Comparison of ENCODE assay signal across 8 cellular contexts in the genomic region with DNA sequence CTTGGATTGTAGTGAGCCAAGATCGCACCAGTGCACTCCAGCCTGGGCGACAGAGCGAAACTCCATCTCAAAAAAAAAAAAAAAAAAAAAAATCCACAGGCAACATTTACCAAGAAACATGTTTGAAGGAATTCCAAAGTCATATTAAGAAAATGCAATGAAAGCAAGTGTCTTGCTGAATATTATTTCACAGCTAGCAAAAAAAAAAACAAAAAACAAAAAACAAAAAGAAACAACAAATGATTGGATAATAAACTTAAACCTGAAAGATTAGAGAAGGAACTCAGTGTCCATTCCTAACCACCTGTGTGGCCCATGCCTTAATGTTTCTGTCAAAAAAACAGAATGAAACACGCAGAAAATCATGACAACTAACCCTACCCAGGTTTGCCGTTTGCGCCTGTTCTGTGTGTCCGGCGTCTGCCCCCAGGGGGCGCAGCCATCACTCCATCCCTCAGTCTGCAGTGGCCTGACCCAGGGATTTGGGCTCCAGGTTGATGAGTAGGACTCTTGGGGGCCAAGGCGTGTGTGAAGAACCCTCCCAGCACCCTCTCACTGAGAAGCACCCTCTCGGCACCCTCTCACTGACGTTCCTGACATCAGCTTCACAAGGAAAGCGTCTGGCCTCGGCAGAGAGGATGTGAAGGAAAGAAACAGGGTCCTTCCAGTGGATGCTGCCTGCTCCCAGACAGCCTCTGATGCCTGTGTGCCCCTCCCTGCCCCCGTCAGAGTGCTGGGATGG. TPM values are rescaled to one million over a fixed set of nuclear protein-coding genes. Genes with fewer than 3 reads are reported as not detected.
DNase-seq lines count a peak whose midpoint lies in the region; ATAC-seq and TF ChIP-seq lines count a peak whose summit lies in the region.

No MANE protein-coding gene starts in this region.

- no peaks in the 10 kb centered on the region for H3K9me3 ChIP-seq in Caco-2
- no peaks in the 10 kb centered on the region for H3K9me3 ChIP-seq in SJCRH30 (replicated peaks)
- no peaks in the 10 kb centered on the region for H3K9me3 ChIP-seq in smooth muscle cell (replicated peaks; ENCODE audit: low read depth)

- TF ChIP-seq CTCF in Caco-2 (IDR thresholded peaks at IDR 0.05; ENCODE audit: insufficient read depth in 1 of 2, low read depth in 1 of 2, low read length in 1 of 2, severe bottlenecking in 1 of 2, unreplicated experiment in 1 of 2) (peak; percentile 68 to 81), smooth muscle cell (IDR thresholded peaks at IDR 0.05; ENCODE audit: borderline replicate concordance, insufficient read depth, poor library complexity, severe bottlenecking) (peak; percentile 84)

- no peaks in the 10 kb centered on the region for H3F3A ChIP-seq in smooth muscle cell (ENCODE audit: low read depth)

- H4K20me1 ChIP-seq in smooth muscle cell (ENCODE audit: low read depth), result no peaks in the 10 kb centered on the region

- no peaks in the 10 kb centered on the region for H3K4me1 Mint-ChIP-seq in Caco-2 (ENCODE audit: low read depth, unreplicated experiment)

- H3K27me3 Mint-ChIP-seq in Caco-2 (ENCODE audit: insufficient read depth, unreplicated experiment), result peaks cover 4% of the 10 kb centered on the region

- no peak overlapping the region for H3K4me2 ChIP-seq in smooth muscle cell

- DNase-seq in Caco-2 (peak in 1 of 2 experiments; percentile 71), SJCRH30 (peak in 1 of 2 experiments; percentile 36), Right ventricle myocardium inferior (ENCODE audit: missing footprints) (peak; percentile 90), smooth muscle cell (lab: John Stamatoyannopoulos, UW; ENCODE audit: unreplicated experiment) (no peak)
- DNase-seq in activated naive CD4-positive, alpha-beta T cell (lab: John Stamatoyannopoulos, UW), result peak; percentile 48 to 70 (median 60)

- ATAC-seq in HG02981 (IDR thresholded peaks at IDR 0.05; ENCODE audit: unreplicated experiment) (peak; percentile 62), Right ventricle myocardium inferior (peak; percentile 69), HG02885 (IDR thresholded peaks at IDR 0.05; ENCODE audit: poor library complexity, unreplicated experiment) (no peak), GM21447 (IDR thresholded peaks at IDR 0.05; ENCODE audit: unreplicated experiment) (no peak)

- no peak overlapping the region for H2AFZ ChIP-seq in smooth muscle cell (ENCODE audit: low read depth)

- no peaks in the 10 kb centered on the region for H3K36me3 ChIP-seq in Caco-2 (ENCODE audit: control insufficient read depth, insufficient read depth, low read length)
- peaks cover 2% of the 10 kb centered on the region; the same call in 1 of the 2 replicates for H3K36me3 ChIP-seq in SJCRH30
- no peaks in the 10 kb centered on the region for H3K36me3 ChIP-seq in smooth muscle cell (ENCODE audit: low read depth)

- no peaks in the 10 kb centered on the region for H3K4me1 ChIP-seq in Caco-2
- H3K4me1 ChIP-seq in SJCRH30, result peaks cover 11% of the 10 kb centered on the region
- H3K4me1 ChIP-seq in smooth muscle cell (ENCODE audit: low read depth), result no peaks in the 10 kb centered on the region

- H3K4me3 ChIP-seq in Caco-2 (ENCODE audit: low read depth, low read length) (no peak overlapping the region), SJCRH30 (no peak overlapping the region), smooth muscle cell (no peak overlapping the region)

- H3K27ac ChIP-seq in SJCRH30, result peak overlapping the region; percentile 56; the same call in 1 of the 2 replicates
- H3K27ac ChIP-seq in smooth muscle cell (ENCODE audit: low read depth), result no peak overlapping the region

- no peaks in the 10 kb centered on the region for H3K27me3 ChIP-seq in Caco-2 (replicated peaks; ENCODE audit: control insufficient read depth, insufficient read depth, low read length)
- H3K27me3 ChIP-seq in SJCRH30, result no peaks in the 10 kb centered on the region
- H3K27me3 ChIP-seq in smooth muscle cell (ENCODE audit: low read depth), result no peaks in the 10 kb centered on the region

- no peak overlapping the region for H3K4me3 Mint-ChIP-seq in Caco-2 (ENCODE audit: unreplicated experiment)

- intact Hi-C loops in Caco-2 (cut with micrococcal nuclease; ENCODE audit: unreplicated experiment) (loop anchor here (2.0 kb wide), 1 partner anchor 40 kb away; no protein-coding TSS in a partner anchor), Right ventricle myocardium inferior (cut with DNase I) (loop anchor here (1.0 to 5.0 kb wide), 2 partner anchors 40 to 235 kb away; no protein-coding TSS in a partner anchor)

- CTCF ChIA-PET in Caco-2 (lab: Charles Lee), result interaction anchor here (0.6 to 2.9 kb wide), 2 partner anchors 39 to 222 kb away, joined by 5 to 11 read pairs; no protein-coding TSS in a partner anchor

- 45% methylated on average over 15 of the region's 15 CpGs for WGBS in smooth muscle cell (ENCODE audit: low lambda C conversion rate)

- no peaks in the 10 kb centered on the region for H3K79me2 ChIP-seq in smooth muscle cell (ENCODE audit: low read depth)

- no peaks in the 10 kb centered on the region for H3K9me3 Mint-ChIP-seq in Caco-2 (ENCODE audit: unreplicated experiment)

- H3K36me3 Mint-ChIP-seq in Caco-2 (ENCODE audit: insufficient read depth, unreplicated experiment), result no peaks in the 10 kb centered on the region

- no TSS peak for BruUV-seq in Caco-2 (replicated peaks; lab: Mats Ljungman, UMichigan)

- no peak overlapping the region for H3K9ac ChIP-seq in smooth muscle cell (ENCODE audit: low read depth)

- POLR2A ChIA-PET in Caco-2 (lab: Charles Lee), result no interaction called here

- H3K27ac Mint-ChIP-seq in Caco-2 (ENCODE audit: unreplicated experiment), result no peak overlapping the region

RNA-seq across cellular contexts. Expression of gene PTTG1IP, which starts 19.2 kb away (rescaled TPM):
- total RNA-seq in Caco-2 (2022) (296 and 306 TPM in 2 replicates), Right ventricle myocardium inferior (160 TPM), smooth muscle cell (331 and 369 TPM in 2 replicates)
- 195 TPM in 2 replicates for total RNA-seq in SJCRH30 (2014; rRNA removed; shearing (Covaris generic))
- polyA plus RNA-seq in smooth muscle cell, result 314 and 340 TPM in 2 replicates

RNA-seq across cellular contexts. Expression of gene ITGB2, which starts 28.0 kb away (rescaled TPM):
- total RNA-seq in Caco-2 (2022) (0.48 and 1.1 TPM in 2 replicates), Right ventricle myocardium inferior (36.7 TPM), smooth muscle cell (0.18 TPM in 1 of 2 replicates, not detected in the other)
- 38.8 and 42.4 TPM in 2 replicates for total RNA-seq in SJCRH30 (2014; rRNA removed; shearing (Covaris generic))
- polyA plus RNA-seq in smooth muscle cell, result 0.86 and 1.0 TPM in 2 replicates

RNA-seq across cellular contexts. Expression of gene SLX9, which starts 47.1 kb away (rescaled TPM):
- total RNA-seq in Caco-2 (2022) (54.0 and 62.1 TPM in 2 replicates), Right ventricle myocardium inferior (66.5 TPM), smooth muscle cell (13.9 and 15.9 TPM in 2 replicates)
- total RNA-seq in SJCRH30 (2014; rRNA removed; shearing (Covaris generic)), result 26.8 and 32.3 TPM in 2 replicates
- polyA plus RNA-seq in smooth muscle cell, result 26.6 and 32.7 TPM in 2 replicates

Comparison
In these comparisons a context has a peak if more than half of its experiments do, and no peak if none do; other contexts are left out.
1. ATAC-seq: peak in HG02981 (single experiment) and Right ventricle myocardium inferior (single experiment); none in HG02885 (single experiment) and GM21447 (single experiment).
2. RNA of gene ITGB2, which starts 28.0 kb away (total RNA-seq): 38.8 to 42.4 TPM in SJCRH30 and 36.7 TPM in Right ventricle myocardium inferior (single experiment); 0.48 to 1.1 TPM in Caco-2 and 0.18 TPM in smooth muscle cell; every median in the first group is over 10 times any median in the second.